In genomic region chr11:127000291-127000968, GRCh38 we compare ENCODE assay signal across 8 cellular contexts. TPM values are rescaled to one million over a fixed set of nuclear protein-coding genes. Genes with fewer than 3 reads are reported as not detected.
DNase-seq lines count a peak whose midpoint lies in the region; ATAC-seq and TF ChIP-seq lines count a peak whose summit lies in the region.

Gene KIRREL3 (minus strand): TSS chr11:127000770.

- 2% methylated on average over 42 of the region's 42 CpGs for WGBS in ectodermal cell, 2 experiments
- 2 to 3% methylated on average over 39 to 41 of the region's 42 CpGs for WGBS in mesodermal cell (ENCODE audit: insufficient coverage in 2 of 2), 2 experiments

- H3K9me3 ChIP-seq in ectodermal cell (ENCODE audit: control insufficient read depth, low read length) (no peaks in the 10 kb centered on the region), mesodermal cell (ENCODE audit: control insufficient read depth, low read length) (no peaks in the 10 kb centered on the region)

- peaks cover 41% of the 10 kb centered on the region for H3K79me2 ChIP-seq in ACC112 (ENCODE audit: control insufficient read depth, insufficient read depth, low read length, unreplicated experiment)

- H3K4me1 ChIP-seq in ACC112 (ENCODE audit: control insufficient read depth, insufficient read depth, low read length, unreplicated experiment) (peaks cover 38% of the 10 kb centered on the region), ectodermal cell (ENCODE audit: control insufficient read depth, insufficient read depth, low read length) (peaks cover 40% of the 10 kb centered on the region), mesodermal cell (ENCODE audit: control insufficient read depth, insufficient read depth, low read length, poor library complexity, severe bottlenecking) (peaks cover 5% of the 10 kb centered on the region)

- H3K4me3 ChIP-seq in ACC112 (ENCODE audit: low read depth, low read length) (peak within 1 kb of the TSS; percentile 90), ectodermal cell (ENCODE audit: insufficient read depth, low read depth, low read length) (peak within 1 kb of the TSS; percentile 31), mesodermal cell (ENCODE audit: extremely low read depth, insufficient read depth, low read length, poor library complexity, severe bottlenecking) (peak within 1 kb of the TSS; percentile 29)

- CTCF ChIA-PET in HEK293T (lab: Yijun Ruan, JAX) = no interaction called here

- DNase-seq in NCI-H1105 treated with DMSO at 0.1 percent for 48 hours (lab: John Stamatoyannopoulos, UW) (peak; percentile 53), activated gamma-delta T cell (lab: John Stamatoyannopoulos, UW) (no peak), NCI-H128 (lab: John Stamatoyannopoulos, UW; ENCODE audit: unreplicated experiment) (no peak), HEK293T (ENCODE audit: extremely low spot score) (no peak)

- H3K27ac ChIP-seq in ACC112 (ENCODE audit: low read depth, low read length) = peak within 1 kb of the TSS; percentile 32; the same call in 1 of the 2 replicates
- H3K27ac ChIP-seq in ectodermal cell (ENCODE audit: insufficient read depth, low read depth, low read length, poor library complexity, severe bottlenecking) = no peak within 1 kb of the TSS
- H3K27ac ChIP-seq in mesodermal cell (ENCODE audit: low read depth, low read length, severe bottlenecking) = no peak within 1 kb of the TSS

- peak within 1 kb of the TSS; percentile 91 for H2AFZ ChIP-seq in ACC112 (ENCODE audit: low read length, unreplicated experiment)

- ATAC-seq in HG03571 (IDR thresholded peaks at IDR 0.05; ENCODE audit: unreplicated experiment) = no peak

- H3K36me3 ChIP-seq in ACC112 (ENCODE audit: insufficient read depth, low read length) = no peaks in the 10 kb centered on the region
- H3K36me3 ChIP-seq in ectodermal cell (ENCODE audit: control insufficient read depth, insufficient read depth, low read length) = no peaks in the 10 kb centered on the region
- no peaks in the 10 kb centered on the region for H3K36me3 ChIP-seq in mesodermal cell (ENCODE audit: control insufficient read depth, insufficient read depth, low read length)

- peaks cover 17% of the 10 kb centered on the region for H3K27me3 ChIP-seq in ACC112 (ENCODE audit: insufficient read depth, low read length)
- peaks cover 77% of the 10 kb centered on the region for H3K27me3 ChIP-seq in ectodermal cell (ENCODE audit: control insufficient read depth, insufficient read depth, low read length, poor library complexity, severe bottlenecking)

- POLR2A ChIA-PET in HEK293T (lab: Yijun Ruan, JAX) = no interaction called here

TF ChIP-seq in HEK293T, 16 proteins besides CTCF, POLR2A, EP300 and RAD21:
- TF ChIP-seq TARDBP (IDR thresholded peaks at IDR 0.05) = no peak
- no peak for TF ChIP-seq BHLHE40 (IDR thresholded peaks at IDR 0.05; ENCODE audit: borderline replicate concordance)
- no peak for TF ChIP-seq ELF4 (IDR thresholded peaks at IDR 0.05)
- TF ChIP-seq L3MBTL2 (conservative IDR thresholded peaks at IDR 0.05) = no peak
- no peak for TF ChIP-seq FOXM1 (IDR thresholded peaks at IDR 0.05; ENCODE audit: borderline replicate concordance)
- TF ChIP-seq FOXA1 (IDR thresholded peaks at IDR 0.05) = no peak
- TF ChIP-seq FOXK2 (IDR thresholded peaks at IDR 0.05) = no peak
- no peak for TF ChIP-seq CTBP1 (IDR thresholded peaks at IDR 0.05; ENCODE audit: borderline replicate concordance)
- no peak for TF ChIP-seq SUZ12 (IDR thresholded peaks at IDR 0.05)
- TF ChIP-seq NFRKB (IDR thresholded peaks at IDR 0.05) = no peak
- TF ChIP-seq HDGF (IDR thresholded peaks at IDR 0.05; ENCODE audit: borderline replicate concordance) = no peak
- no peak for TF ChIP-seq ARNT (IDR thresholded peaks at IDR 0.05)
- TF ChIP-seq PKNOX1 (IDR thresholded peaks at IDR 0.05) = no peak
- TF ChIP-seq ZNF384 (IDR thresholded peaks at IDR 0.05) = no peak
- TF ChIP-seq SP1 (IDR thresholded peaks at IDR 0.05) = no peak
- TF ChIP-seq LEF1 (IDR thresholded peaks at IDR 0.05; ENCODE audit: borderline replicate concordance) = no peak
TF ChIP-seq in HEK293T: peak in this region for 0.

RNA-seq across cellular contexts. Expression of gene KIRREL3, which starts in this region (rescaled TPM):
- polyA plus RNA-seq in ectodermal cell (2013, experiment 1 of 4) = 0.67 TPM
- polyA plus RNA-seq in ectodermal cell (2013, experiment 2 of 4) = 1.4 TPM
- 1.2 TPM for polyA plus RNA-seq in ectodermal cell (2013, experiment 3 of 4)
- polyA plus RNA-seq in ectodermal cell (2013, experiment 4 of 4) = 1.2 TPM
- polyA plus RNA-seq in mesodermal cell (2013, experiment 1 of 2) = 0.41 TPM
- polyA plus RNA-seq in mesodermal cell (2013, experiment 2 of 2) = 0.15 TPM

Comparison
In these comparisons a context has a peak if more than half of its experiments do, and no peak if none do; other contexts are left out.
1. H3K4me3 ChIP-seq: peak in every context shown above with its lines; median percentile 90 in ACC112; 31 in ectodermal cell; 29 in mesodermal cell.